ENCODE assay signal across 21 cellular contexts in genomic region chr5:36953043-36953442, GRCh38.
DNase-seq lines count a peak whose midpoint lies in the region; ATAC-seq, FAIRE-seq and TF ChIP-seq lines count a peak whose summit lies in the region.
"Had no signal": no experiment of that assay in that cellular context is flagged by ENCODE, and none has a peak within 500 bp of the region (broad histone marks: within the 10 kb centered on the region; RNA-seq: fewer than 3 reads in every experiment).

No MANE protein-coding gene starts in this region.

- no TSS peak for BruUV-seq in A673 (replicated peaks; lab: Mats Ljungman, UMichigan)

- no peak overlapping the region for H3K4me3 ChIP-seq in HEK293 (ENCODE audit: low read depth, low read length)
- H3K4me3 ChIP-seq in neutrophil (ENCODE audit: low read depth in 1 of 2, low read length in 1 of 2): no peak overlapping the region
- no peak overlapping the region for H3K4me3 ChIP-seq in A673 (ENCODE audit: low read depth, low read length, poor library complexity, severe bottlenecking)
- H3K4me3 ChIP-seq: BLaER1 treated with 17β-estradiol and CSF1 and Interleukin-3, amounts not matched to agents 10 nM and 100 nM; GM12878 had no signal

- CTCF ChIA-PET in HEK293 (lab: Yijun Ruan, JAX) (interaction anchor here (1.0 kb wide), 1 partner anchor 52 kb away, joined by 7 read pairs; no protein-coding TSS in a partner anchor), A673 (lab: Charles Lee) (no interaction called here)

- peaks cover 7% of the 10 kb centered on the region for H3K36me3 Mint-ChIP-seq in memory B cell

- no peak overlapping the region for H3K27ac ChIP-seq in HEK293 (ENCODE audit: extremely low read depth, low read depth, low read length)
- H3K27ac ChIP-seq in neutrophil: peak overlapping the region; percentile 13
- no peak overlapping the region for H3K27ac ChIP-seq in A673 (ENCODE audit: low read depth, low read length, poor library complexity, severe bottlenecking)
- H3K27ac ChIP-seq: BLaER1 treated with 17β-estradiol and CSF1 and Interleukin-3, amounts not matched to agents 10 nM and 100 nM; C4-2B had no signal

- FAIRE-seq in islet of Langerhans (lab: Jason Lieb, UNC) (peak; percentile 74), urothelium cell line (lab: Jason Lieb, UNC) (no peak)
- FAIRE-seq: GM12878, GM12892, GM18507 had no signal

- H3K4me3 Mint-ChIP-seq in memory B cell: no peak overlapping the region
- H3K4me3 Mint-ChIP-seq: B cell; CD4-positive, alpha-beta T cell; CD8-positive, alpha-beta T cell had no signal

- H3K27me3 Mint-ChIP-seq in memory B cell: no peaks in the 10 kb centered on the region
- H3K27me3 Mint-ChIP-seq: B cell; CD4-positive, alpha-beta T cell had no signal

- TF ChIP-seq CTCF in HEK293 (tag by site-specific recombination; IDR thresholded peaks at IDR 0.05): no peak
- no peak for TF ChIP-seq CTCF in neutrophil (IDR thresholded peaks at IDR 0.05)
- no peak for TF ChIP-seq CTCF in A673 (conservative IDR thresholded peaks at IDR 0.05; ENCODE audit: low read depth, low read length)

- peaks cover 19% of the 10 kb centered on the region for H3K4me1 Mint-ChIP-seq in memory B cell

- DNase-seq in memory B cell (ENCODE audit: low spot score in 2 of 2) (no peak), A673 (ENCODE audit: low spot score) (no peak), urothelium cell line (ENCODE audit: low spot score) (no peak)
- no peak for DNase-seq in activated CD8-positive, alpha-beta memory T cell treated with anti-CD3 and anti-CD28 coated beads, Interleukin-2, amount 50 U/mL, for 4 hours
- DNase-seq: 8988T; AML-193; Caco-2; Calu3; CD4-positive, alpha-beta T cell; CD8-positive, alpha-beta T cell; DMS79 treated with DMSO at 0.1 percent for 48 hours had no signal

- ATAC-seq in memory B cell (ENCODE audit: low read depth) (no peak), GM19395 (IDR thresholded peaks at IDR 0.05; ENCODE audit: unreplicated experiment) (no peak)
- ATAC-seq: CD8-positive, alpha-beta T cell; GM12878 had no signal

- POLR2A ChIA-PET in HEK293 (lab: Yijun Ruan, JAX): no interaction called here
- POLR2A ChIA-PET in A673 (lab: Charles Lee; ENCODE audit: low non-redundant PET): interaction anchor here (0.6 kb wide), 1 partner anchor 85 kb away, joined by 3 read pairs; no protein-coding TSS in a partner anchor

- H3K36me3 ChIP-seq in HEK293 (ENCODE audit: control insufficient read depth in 2 of 2, insufficient read depth in 1 of 2, low read length in 2 of 2) (peaks cover 8 to 11% of the 10 kb centered on the region in 2 experiments), neutrophil (peaks cover 25% of the 10 kb centered on the region), A673 (ENCODE audit: insufficient read depth, low read length, poor library complexity, severe bottlenecking) (peaks cover 4% of the 10 kb centered on the region)

- H3K9me3 ChIP-seq in HEK293 (ENCODE audit: control insufficient read depth, insufficient read depth, low read depth, low read length) (no peaks in the 10 kb centered on the region), neutrophil (no peaks in the 10 kb centered on the region), A673 (ENCODE audit: low read depth, low read length, poor library complexity, severe bottlenecking) (no peaks in the 10 kb centered on the region)
- H3K9me3 ChIP-seq: BLaER1 treated with 17β-estradiol and CSF1 and Interleukin-3, amounts not matched to agents 10 nM and 100 nM; Caco-2 had no signal

- H3K27me3 ChIP-seq in neutrophil (no peaks in the 10 kb centered on the region), A673 (replicated peaks; ENCODE audit: insufficient read depth, low read depth, low read length, poor library complexity) (no peaks in the 10 kb centered on the region)
- H3K27me3 ChIP-seq: BLaER1 treated with 17β-estradiol and CSF1 and Interleukin-3, amounts not matched to agents 10 nM and 100 nM had no signal

- H3K4me1 ChIP-seq in HEK293 (ENCODE audit: control insufficient read depth, insufficient read depth, low read length) (peaks cover 57% of the 10 kb centered on the region), neutrophil (ENCODE audit: control insufficient read depth in 1 of 2, insufficient read depth in 1 of 2, low read depth in 1 of 2, low read length in 1 of 2) (peaks cover 5 to 10% of the 10 kb centered on the region in 2 experiments), A673 (ENCODE audit: insufficient read depth, low read length, poor library complexity, severe bottlenecking) (peaks cover 50% of the 10 kb centered on the region)

- H3K9me3 Mint-ChIP-seq in memory B cell: no peaks in the 10 kb centered on the region
- H3K9me3 Mint-ChIP-seq: CD4-positive, alpha-beta T cell; CD8-positive, alpha-beta T cell had no signal

- intact Hi-C loops in A673 (cut with micrococcal nuclease; ENCODE audit: unreplicated experiment): loop anchor here (5.0 kb wide), 1 partner anchor 211 kb away; no protein-coding TSS in a partner anchor

- H3K27ac Mint-ChIP-seq in memory B cell: peak overlapping the region; percentile 42
- H3K27ac Mint-ChIP-seq: B cell; CD4-positive, alpha-beta T cell; CD8-positive, alpha-beta T cell had no signal

TF ChIP-seq in HEK293, 187 proteins besides CTCF, POLR2A, EP300 and RAD21:
- peak; percentile 43; the same call in 1 of the 2 replicates for TF ChIP-seq IKZF3 (tag by site-specific recombination; IDR thresholded peaks at IDR 0.05)
- TF ChIP-seq ZNF677 (tag by site-specific recombination; IDR thresholded peaks at IDR 0.05): peak; percentile 100
- peak; percentile 55; the same call in 1 of the 2 replicates for TF ChIP-seq ZSCAN16 (tag by site-specific recombination; IDR thresholded peaks at IDR 0.05)
- peak; percentile 44; the same call in 1 of the 2 replicates for TF ChIP-seq PRDM6 (tag by site-specific recombination; IDR thresholded peaks at IDR 0.05)
- TF ChIP-seq ZNF580 (tag by site-specific recombination; IDR thresholded peaks at IDR 0.05): no peak
- no peak for TF ChIP-seq ZEB2 (tag by site-specific recombination; IDR thresholded peaks at IDR 0.05)
